In the genomic region with DNA sequence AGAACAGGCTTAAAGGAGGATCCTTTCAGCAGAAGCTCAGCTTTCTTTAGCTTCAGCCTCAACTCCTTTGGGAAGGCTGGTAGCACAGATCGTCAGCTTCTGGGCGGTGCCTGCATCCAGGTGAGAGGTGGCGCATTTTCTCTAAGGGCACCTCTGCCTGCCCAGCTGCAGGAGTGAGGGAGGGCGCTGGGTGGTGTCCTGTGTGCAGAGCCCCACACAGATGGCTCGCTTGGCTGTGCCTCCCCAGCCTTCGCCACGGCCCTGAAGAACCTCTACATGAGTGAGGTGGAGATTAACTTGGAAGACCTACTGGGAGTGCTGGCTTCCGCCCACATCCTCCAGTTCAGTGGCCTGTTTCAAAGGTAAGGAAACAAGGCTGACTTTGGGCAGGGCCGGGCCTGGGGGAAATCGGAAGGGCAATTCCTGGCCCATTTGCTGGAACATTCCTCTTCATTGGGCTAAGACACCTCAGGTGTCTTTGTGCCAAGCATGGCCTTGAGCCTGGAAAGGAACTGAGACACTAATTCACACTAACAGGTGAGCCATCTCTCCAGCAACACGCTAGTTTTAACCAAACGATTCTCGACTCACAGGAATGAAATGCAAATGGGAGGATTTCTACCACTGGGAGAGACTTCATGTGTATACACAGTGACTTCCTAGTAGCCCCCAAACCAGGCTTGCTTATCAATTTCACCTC, we compare ENCODE assay signal across 33 cellular contexts. TPM values are rescaled to one million over a fixed set of nuclear protein-coding genes. Genes with fewer than 3 reads are reported as not detected.
"Had no signal": no experiment of that assay in that cellular context is flagged by ENCODE, and none has a peak within 500 bp of the region (broad histone marks: within the 10 kb centered on the region; RNA-seq: fewer than 3 reads in every experiment).

No MANE protein-coding gene starts in this region.

- H3K4me1 ChIP-seq: prostate gland, uterus had no signal

- DNase-seq: activated B cell treated with CpG ODN at 0.5 μM for 24 hours; activated CD4-positive, alpha-beta T cell treated with anti-CD3 and anti-CD28 coated beads for 36 hours; activated CD8-positive, alpha-beta memory T cell treated with anti-CD3 and anti-CD28 coated beads, Interleukin-2, amount 10 ng/mL, durations not matched to agents 7 days and 5 days; activated CD8-positive, alpha-beta T cell treated with anti-CD3 and anti-CD28 coated beads, Interleukin-2, amount 10 ng/mL, durations not matched to agents 7 days and 5 days; activated naive CD8-positive, alpha-beta T cell treated with anti-CD3 and anti-CD28 coated beads, Interleukin-2, amount 50 U/mL, for 24 hours; activated T-cell treated with anti-CD3 and anti-CD28 coated beads, Interleukin-2, amount 50 U/mL, for 48 hours; amygdala; caudate nucleus; foreskin fibroblast; hippocampal formation; left ventricle myocardium superior; mammary epithelial cell; naive B cell; nephron progenitor cell; retina; small intestine; stimulated activated CD4-positive, alpha-beta T cell treated with anti-CD3 and anti-CD28 coated beads, Interleukin-1b, Interleukin-23, amount 100 ng/mL, for 48 hours; stimulated activated CD4-positive, alpha-beta T cell treated with anti-CD3 and anti-CD28 coated beads, Interleukin-4, amount 100 ng/mL, for 4 hours; stimulated activated CD8-positive, alpha-beta memory T cell treated with anti-CD3 and anti-CD28 coated beads, Interleukin-4, amount 100 ng/mL, for 48 hours; T-cell; uterus had no signal

- H3K27me3 ChIP-seq: neutrophil, tibial nerve, uterus had no signal

- H3K27ac ChIP-seq: neutrophil, prostate gland, tibial nerve, uterus had no signal

- H3K36me3 ChIP-seq: neutrophil, prostate gland, tibial nerve, uterus had no signal

- ATAC-seq: activated CD4-positive, alpha-beta T cell treated with anti-CD3 and anti-CD28 coated beads for 36 hours; activated CD8-positive, alpha-beta memory T cell treated with anti-CD3 and anti-CD28 coated beads, Interleukin-2, amount 10 ng/mL, durations not matched to agents 7 days and 5 days; activated CD8-positive, alpha-beta T cell treated with anti-CD3 and anti-CD28 coated beads, Interleukin-2, amount 10 ng/mL, durations not matched to agents 7 days and 5 days; activated naive CD8-positive, alpha-beta T cell treated with anti-CD3 and anti-CD28 coated beads, Interleukin-2, amount 50 U/mL, for 24 hours; esophagus mucosa; left ventricle myocardium superior; sciatic nerve; stimulated activated memory B cell treated with anti-CD40 and anti-IgM and Interleukin-4, amounts not matched to agents 10 μg/mL and 1 μg/mL and 100 μg/mL, for 72 hours; T-cell had no signal

- H3K9me3 ChIP-seq: neutrophil, prostate gland, tibial nerve, uterus had no signal

- H3K4me3 ChIP-seq: prostate gland, tibial nerve, uterus had no signal

RNA-seq across cellular contexts. Expression of gene BTBD16, which starts 19.9 kb away (rescaled TPM):
- total RNA-seq: activated B cell treated with CpG ODN at 0.5 μM for 24 hours; activated CD4-positive, alpha-beta T cell treated with anti-CD3 and anti-CD28 coated beads for 36 hours; activated CD8-positive, alpha-beta memory T cell treated with anti-CD3 and anti-CD28 coated beads, Interleukin-2, amount 10 ng/mL, durations not matched to agents 7 days and 5 days; activated CD8-positive, alpha-beta T cell treated with anti-CD3 and anti-CD28 coated beads, Interleukin-2, amount 10 ng/mL, durations not matched to agents 7 days and 5 days; activated T-helper 2 cell treated with anti-CD3 and anti-CD28 coated beads, Interferon-gamma antibody, Interleukin-2, Interleukin-4, amounts not matched to agents 10 μg/mL and 5 μg/mL and 100 μg/mL, durations not matched to agents 14 hours and 24 hours and 36 hours; endothelial cell of umbilical vein; left ventricle myocardium superior; mesothelial cell of epicardium; osteocyte; T-cell; T-helper 2 cell treated with Interferon-gamma antibody and Interleukin-4, amounts not matched to agents 100 ng/mL and 5 ng/mL, for 36 hours; temporal lobe had no signal
